In the genomic region with DNA sequence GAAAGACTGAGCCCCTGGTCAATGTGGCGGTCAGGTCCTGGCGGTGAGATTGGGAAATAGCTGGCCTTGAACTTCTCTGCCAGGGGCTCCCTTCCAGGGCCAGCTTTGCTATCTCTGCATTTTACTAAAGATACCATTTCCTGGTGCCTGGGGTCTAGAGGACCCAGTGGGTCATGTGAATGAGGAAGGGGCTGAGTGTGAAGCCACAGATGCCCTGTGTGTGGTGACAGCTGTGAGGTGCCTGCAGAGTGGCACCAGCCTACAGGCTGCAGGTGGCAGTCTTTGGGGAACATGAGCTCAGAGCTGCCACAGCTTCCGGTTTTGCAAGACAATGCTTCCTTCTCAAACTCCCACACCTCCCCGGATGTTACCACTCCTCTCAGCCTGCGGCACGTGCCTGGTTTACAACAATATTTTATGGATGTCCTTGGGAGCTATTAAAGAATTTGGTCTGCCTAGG, we compare ENCODE assay signal across 9 cellular contexts. TPM values are rescaled to one million over a fixed set of nuclear protein-coding genes. Genes with fewer than 3 reads are reported as not detected.
A peak's percentile ranks its signal among the peaks of the same experiment; 100 is the strongest.
DNase-seq lines count a peak whose midpoint lies in the region; ATAC-seq and TF ChIP-seq lines count a peak whose summit lies in the region.
"Had no signal": no experiment of that assay in that cellular context is flagged by ENCODE, and none has a peak within 500 bp of the region (broad histone marks: within the 10 kb centered on the region; RNA-seq: fewer than 3 reads in every experiment).

No MANE protein-coding gene starts in this region.

- H3K9me3 ChIP-seq in DOHH2 (ENCODE audit: control insufficient read depth, insufficient read depth, low read length) (no peaks in the 10 kb centered on the region), lung (ENCODE audit: control insufficient read depth in 2 of 2, insufficient read depth in 1 of 2, low read length in 1 of 2) (peaks cover 0 to 5% of the 10 kb centered on the region in 2 donors)

- peak; percentile 64 for ATAC-seq in GM21619 (IDR thresholded peaks at IDR 0.05; ENCODE audit: unreplicated experiment)
- ATAC-seq in lung (ENCODE audit: insufficient read depth, low FRiP score) = no peak
- no peak for ATAC-seq in GM21528 (IDR thresholded peaks at IDR 0.05; ENCODE audit: low FRiP score, unreplicated experiment)

- no peaks in the 10 kb centered on the region for H3K36me3 ChIP-seq in DOHH2 (ENCODE audit: control insufficient read depth, low read length)
- H3K36me3 ChIP-seq in lung (ENCODE audit: control insufficient read depth in 2 of 2, insufficient read depth in 2 of 2, low read length in 2 of 2) = peaks cover 3 to 4% of the 10 kb centered on the region in 2 donors

- no peaks in the 10 kb centered on the region for H3K27me3 ChIP-seq in DOHH2 (ENCODE audit: control insufficient read depth, low read length)
- no peaks in the 10 kb centered on the region for H3K27me3 ChIP-seq in lung (ENCODE audit: control insufficient read depth, insufficient read depth)

- TF ChIP-seq CTCF in DOHH2 (IDR thresholded peaks at IDR 0.05; ENCODE audit: low read depth, low read length, poor library complexity, severe bottlenecking) = peak; percentile 59
- TF ChIP-seq CTCF in lung (IDR thresholded peaks at IDR 0.05; ENCODE audit: control extremely low read depth, extremely low read depth) = no peak

- H3K4me2 ChIP-seq in DOHH2 (ENCODE audit: low read length) = peak overlapping the region; percentile 14; the same call in 1 of the 2 replicates

- H3K79me2 ChIP-seq in DOHH2 (ENCODE audit: control insufficient read depth, low read length) = no peaks in the 10 kb centered on the region

- no peaks in the 10 kb centered on the region for H3K9me2 ChIP-seq in DOHH2 (replicated peaks; ENCODE audit: control insufficient read depth, low read length)

- no peaks in the 10 kb centered on the region for H3F3A ChIP-seq in DOHH2 (ENCODE audit: control insufficient read depth, insufficient read depth)

- H4K20me1 ChIP-seq in DOHH2 (ENCODE audit: control insufficient read depth, insufficient read depth, low read depth, low read length) = no peaks in the 10 kb centered on the region

- H3K4me3 ChIP-seq in DOHH2 (ENCODE audit: low read length) (peak overlapping the region; percentile 2; the same call in 1 of the 2 replicates), lung (no peak overlapping the region)

- H3K4me1 ChIP-seq in DOHH2 (ENCODE audit: control insufficient read depth, low read length) (peaks cover 22% of the 10 kb centered on the region), lung (ENCODE audit: control insufficient read depth in 2 of 2, insufficient read depth in 2 of 2, low read length in 2 of 2) (peaks cover 0 to 7% of the 10 kb centered on the region in 2 donors)

- DNase-seq in NOMO-1 treated with dmso at 0.1 percent for 144 hours (lab: John Stamatoyannopoulos, UW; ENCODE audit: unreplicated experiment) (peak; percentile 88), lung (ENCODE audit: low spot score) (peak; percentile 52), RKO (ENCODE audit: low spot score) (no peak), mucosa of gallbladder (ENCODE audit: low spot score) (no peak)
- DNase-seq in activated naive CD4-positive, alpha-beta T cell treated with Interleukin-2 at 50 U/mL for 16 hours = peak; percentile 42

- 14 to 42% methylated on average over 6 of the region's 6 CpGs for WGBS in lung, 2 donors

- no peak overlapping the region for H3K27ac ChIP-seq in DOHH2 (ENCODE audit: low read depth, low read length)
- H3K27ac ChIP-seq in lung (ENCODE audit: low read depth in 1 of 2, low read length in 1 of 2) = no peak overlapping the region

RNA-seq across cellular contexts. Expression of a gene that starts 5.2 kb away (rescaled TPM):
- not detected for total RNA-seq in lung
- under 1 TPM in 1 of 2 donors, not detected in 1; 0.02 TPM for polyA plus RNA-seq in lung
- not detected for total RNA-seq in mucosa of gallbladder
- polyA plus RNA-seq: IgD-negative memory B cell had no signal

RNA-seq across cellular contexts. Expression of a gene that starts 32.8 kb away (rescaled TPM):
- total RNA-seq in lung (10 to 100 TPM in 1 of 2 donors, 1 to 10 TPM in 1; 8.9 to 11.6 TPM), mucosa of gallbladder (9.4 TPM)
- polyA plus RNA-seq in lung = 1 to 10 TPM; 5.2 to 5.3 TPM

Comparison
In these comparisons a context has a peak if more than half of its experiments do, and no peak if none do; other contexts are left out.
1. DNase-seq: peak in NOMO-1 treated with dmso at 0.1 percent for 144 hours (single experiment), activated naive CD4-positive, alpha-beta T cell treated with Interleukin-2 at 50 U/mL for 16 hours (single experiment) and lung (single experiment); none in RKO (single experiment) and mucosa of gallbladder (single experiment).